Comparison of ENCODE assay signal across 8 cellular contexts in genomic region chr1:182080955-182081582, GRCh38.
DNase-seq lines count a peak whose midpoint lies in the region; ATAC-seq and TF ChIP-seq lines count a peak whose summit lies in the region.

No MANE protein-coding gene starts in this region.

- peak; percentile 12 for DNase-seq in stimulated activated naive CD8-positive, alpha-beta T cell treated with anti-CD3 and anti-CD28 coated beads, Interleukin-15, Interleukin-2, amounts not matched to agents 100 U/mL and 50 U/mL, for 24 hours
- no peak for DNase-seq in stimulated activated naive CD8-positive, alpha-beta T cell treated with anti-CD3 and anti-CD28 coated beads, Interleukin-15, amount 100 ng/mL, for 72 hours
- DNase-seq in RPMI8226 = peak; percentile 65
- peak; percentile 56 for DNase-seq in epithelial cell of esophagus (ENCODE audit: low read depth)

- H3K4me1 ChIP-seq in KMS-11 (ENCODE audit: low read depth, poor library complexity, severe bottlenecking) (peaks cover 7% of the 10 kb centered on the region), neutrophil (ENCODE audit: control insufficient read depth in 1 of 2, insufficient read depth in 1 of 2, low read depth in 1 of 2, low read length in 1 of 2) (peaks cover 7 to 12% of the 10 kb centered on the region in 2 experiments)

- H3K27ac ChIP-seq in KMS-11 (no peak overlapping the region), neutrophil (no peak overlapping the region)

- no peaks in the 10 kb centered on the region for H3K9me3 Mint-ChIP-seq in stimulated activated naive CD8-positive, alpha-beta T cell treated with anti-CD3 and anti-CD28 coated beads, Interleukin-15, amount 100 ng/mL, for 72 hours

- no peak overlapping the region for H3K4me3 Mint-ChIP-seq in stimulated activated naive CD8-positive, alpha-beta T cell treated with anti-CD3 and anti-CD28 coated beads, Interleukin-15, amount 100 ng/mL, for 72 hours

- H3K79me2 ChIP-seq in KMS-11 (ENCODE audit: insufficient read depth, low read depth) = no peaks in the 10 kb centered on the region

- H3K27me3 ChIP-seq in KMS-11 (ENCODE audit: insufficient read depth, low read depth) (no peaks in the 10 kb centered on the region), neutrophil (no peaks in the 10 kb centered on the region)

- H3K36me3 ChIP-seq in KMS-11 (ENCODE audit: insufficient read depth) (no peaks in the 10 kb centered on the region), neutrophil (no peaks in the 10 kb centered on the region)

- ATAC-seq in stimulated activated naive CD8-positive, alpha-beta T cell treated with anti-CD3 and anti-CD28 coated beads, Interleukin-15, Interleukin-2, amounts not matched to agents 100 U/mL and 50 U/mL, for 24 hours = no peak
- no peak for ATAC-seq in stimulated activated naive CD8-positive, alpha-beta T cell treated with anti-CD3 and anti-CD28 coated beads, Interleukin-15, amount 100 ng/mL, for 72 hours
- ATAC-seq in HG02763 (IDR thresholded peaks at IDR 0.05; ENCODE audit: unreplicated experiment) = no peak
- ATAC-seq in GM18502 (IDR thresholded peaks at IDR 0.05; ENCODE audit: poor library complexity, unreplicated experiment) = no peak

- no peaks in the 10 kb centered on the region for H4K20me1 ChIP-seq in KMS-11 (ENCODE audit: insufficient read depth)

- H2AFZ ChIP-seq in KMS-11 (ENCODE audit: low read depth) = no peak overlapping the region

- H3K9ac ChIP-seq in KMS-11 = no peak overlapping the region

- no peak overlapping the region for H3K27ac Mint-ChIP-seq in stimulated activated naive CD8-positive, alpha-beta T cell treated with anti-CD3 and anti-CD28 coated beads, Interleukin-15, amount 100 ng/mL, for 72 hours

- no peak overlapping the region for H3K4me3 ChIP-seq in KMS-11 (IDR thresholded peaks at IDR 0.05; ENCODE audit: insufficient read depth, low read depth, low read length)
- no peak overlapping the region for H3K4me3 ChIP-seq in epithelial cell of esophagus (ENCODE audit: low read length)
- H3K4me3 ChIP-seq in neutrophil (ENCODE audit: low read depth in 1 of 2, low read length in 1 of 2) = no peak overlapping the region

- peak; percentile 92 for TF ChIP-seq CTCF in KMS-11 (conservative IDR thresholded peaks at IDR 0.05; ENCODE audit: low read depth, low read length)
- peak; percentile 74 for TF ChIP-seq CTCF in epithelial cell of esophagus (IDR thresholded peaks at IDR 0.05; ENCODE audit: insufficient read depth, low read depth, low read length, missing control alignments)
- peak; percentile 34 for TF ChIP-seq CTCF in neutrophil (IDR thresholded peaks at IDR 0.05)

- no peaks in the 10 kb centered on the region for H3K9me3 ChIP-seq in neutrophil

- H3K4me1 Mint-ChIP-seq in stimulated activated naive CD8-positive, alpha-beta T cell treated with anti-CD3 and anti-CD28 coated beads, Interleukin-15, amount 100 ng/mL, for 72 hours = peaks cover 7% of the 10 kb centered on the region

- no peak overlapping the region for H3K4me2 ChIP-seq in KMS-11

- H3K27me3 Mint-ChIP-seq in stimulated activated naive CD8-positive, alpha-beta T cell treated with anti-CD3 and anti-CD28 coated beads, Interleukin-15, amount 100 ng/mL, for 72 hours = no peaks in the 10 kb centered on the region

Comparison
In these comparisons a context has a peak if more than half of its experiments do, and no peak if none do; other contexts are left out.
1. DNase-seq: peak in stimulated activated naive CD8-positive, alpha-beta T cell treated with anti-CD3 and anti-CD28 coated beads, Interleukin-15, Interleukin-2, amounts not matched to agents 100 U/mL and 50 U/mL, for 24 hours (single experiment), RPMI8226 (single experiment) and epithelial cell of esophagus (single experiment); none in stimulated activated naive CD8-positive, alpha-beta T cell treated with anti-CD3 and anti-CD28 coated beads, Interleukin-15, amount 100 ng/mL, for 72 hours (0 of 2).
2. CTCF ChIP-seq: peak in every context shown above with its lines; median percentile 92 in KMS-11; 74 in epithelial cell of esophagus; 34 in neutrophil.